In genomic region chr15:45091581-45091980, GRCh38 we compare ENCODE assay signal across 17 cellular contexts. TPM values are rescaled to one million over a fixed set of nuclear protein-coding genes. Genes with fewer than 3 reads are reported as not detected.
"Had no signal": no experiment of that assay in that cellular context is flagged by ENCODE, and none has a peak within 500 bp of the region (broad histone marks: within the 10 kb centered on the region; RNA-seq: fewer than 3 reads in every experiment).

No MANE protein-coding gene starts in this region.

- H3K4me1 ChIP-seq: stomach had no signal

- H3K4me3 ChIP-seq: coronary artery, stomach, thoracic aorta had no signal

- ATAC-seq: left colon had no signal

- DNase-seq: activated CD4-positive, alpha-beta T cell treated with anti-CD3 and anti-CD28 coated beads for 48 hours; activated naive CD4-positive, alpha-beta T cell treated with anti-CD3 and anti-CD28 coated beads, Interleukin-2, amount 10 ng/mL, durations not matched to agents 7 days and 5 days; central memory CD4-positive, alpha-beta T cell; effector CD4-positive, alpha-beta T cell; immature natural killer cell; mammary epithelial cell; nephron progenitor cell; stimulated activated CD4-positive, alpha-beta T cell treated with anti-CD3 and anti-CD28 coated beads, Interleukin-4, amount 100 ng/mL, for 4 hours; stomach; T-helper 1 cell had no signal

- H3K4me3 Mint-ChIP-seq: activated naive CD4-positive, alpha-beta T cell treated with anti-CD3 and anti-CD28 coated beads, Interleukin-2, amount 10 ng/mL, durations not matched to agents 7 days and 5 days; immature natural killer cell; nephron progenitor cell had no signal

- H3K27ac ChIP-seq: coronary artery, thoracic aorta had no signal

- H3K9me3 Mint-ChIP-seq: activated naive CD4-positive, alpha-beta T cell treated with anti-CD3 and anti-CD28 coated beads, Interleukin-2, amount 10 ng/mL, durations not matched to agents 7 days and 5 days; activated T-helper 2 cell treated with anti-CD3 and anti-CD28 coated beads, Interferon-gamma antibody, Interleukin-2, Interleukin-4, amounts not matched to agents 10 μg/mL and 5 μg/mL and 100 μg/mL, durations not matched to agents 14 hours and 24 hours and 36 hours; immature natural killer cell; nephron progenitor cell had no signal

- H3K9me3 ChIP-seq: stomach, thoracic aorta had no signal

- H3K27me3 ChIP-seq: stomach had no signal

- H3K4me1 Mint-ChIP-seq: activated naive CD4-positive, alpha-beta T cell treated with anti-CD3 and anti-CD28 coated beads, Interleukin-2, amount 10 ng/mL, durations not matched to agents 7 days and 5 days; immature natural killer cell had no signal

- H3K36me3 ChIP-seq: stomach, thoracic aorta had no signal

- H3K27ac Mint-ChIP-seq: activated naive CD4-positive, alpha-beta T cell treated with anti-CD3 and anti-CD28 coated beads, Interleukin-2, amount 10 ng/mL, durations not matched to agents 7 days and 5 days; activated T-helper 2 cell treated with anti-CD3 and anti-CD28 coated beads, Interferon-gamma antibody, Interleukin-2, Interleukin-4, amounts not matched to agents 10 μg/mL and 5 μg/mL and 100 μg/mL, durations not matched to agents 14 hours and 24 hours and 36 hours; immature natural killer cell; nephron progenitor cell had no signal

- H3K36me3 Mint-ChIP-seq: activated naive CD4-positive, alpha-beta T cell treated with anti-CD3 and anti-CD28 coated beads, Interleukin-2, amount 10 ng/mL, durations not matched to agents 7 days and 5 days; immature natural killer cell had no signal

RNA-seq across cellular contexts. Expression of gene DUOX2, which starts 22.4 kb away (rescaled TPM):
- total RNA-seq: activated T-helper 2 cell treated with anti-CD3 and anti-CD28 coated beads, Interferon-gamma antibody, Interleukin-2, Interleukin-4, amounts not matched to agents 10 μg/mL and 5 μg/mL and 100 μg/mL, durations not matched to agents 14 hours and 24 hours and 36 hours; pulmonary artery endothelial cell had no signal
- polyA plus RNA-seq: immature natural killer cell had no signal

RNA-seq across cellular contexts. Expression of gene DUOXA2, which starts 22.5 kb away (rescaled TPM):
- total RNA-seq: activated CD8-positive, alpha-beta memory T cell treated with anti-CD3 and anti-CD28 coated beads for 36 hours; activated T-helper 2 cell treated with anti-CD3 and anti-CD28 coated beads, Interferon-gamma antibody, Interleukin-2, Interleukin-4, amounts not matched to agents 10 μg/mL and 5 μg/mL and 100 μg/mL, durations not matched to agents 14 hours and 24 hours and 36 hours; mammary epithelial cell; omental fat pad; pulmonary artery endothelial cell; thoracic aorta had no signal
- polyA plus RNA-seq: immature natural killer cell, mammary epithelial cell had no signal

RNA-seq across cellular contexts. Expression of gene DUOXA1, which starts 38.1 kb away (rescaled TPM):
- total RNA-seq: activated CD8-positive, alpha-beta memory T cell treated with anti-CD3 and anti-CD28 coated beads for 36 hours; pulmonary artery endothelial cell had no signal
- polyA plus RNA-seq: immature natural killer cell had no signal

RNA-seq across cellular contexts. Expression of gene DUOX1, which starts 38.2 kb away (rescaled TPM):
- total RNA-seq: pulmonary artery endothelial cell had no signal
